Comparison of ENCODE assay signal across 25 cellular contexts in genomic region chr16:3734758-3735221, GRCh38. TPM values are rescaled to one million over a fixed set of nuclear protein-coding genes. Genes with fewer than 3 reads are reported as not detected.
DNase-seq lines count a peak whose midpoint lies in the region; ATAC-seq and TF ChIP-seq lines count a peak whose summit lies in the region.
"Had no signal": no experiment of that assay in that cellular context is flagged by ENCODE, and none has a peak within 500 bp of the region (broad histone marks: within the 10 kb centered on the region; RNA-seq: fewer than 3 reads in every experiment).

No MANE protein-coding gene starts in this region.

- H3K4me1 ChIP-seq in DND-41 (ENCODE audit: insufficient read depth, low read length) = no peaks in the 10 kb centered on the region
- H3K4me1 ChIP-seq: esophagus squamous epithelium, gastrocnemius medialis had no signal

- H2AFZ ChIP-seq in DND-41 (ENCODE audit: low read depth, low read length) = no peak overlapping the region

- no peaks in the 10 kb centered on the region for H3K27me3 ChIP-seq in DND-41 (ENCODE audit: insufficient read depth, low read length, poor library complexity)
- H3K27me3 ChIP-seq: esophagus squamous epithelium, gastrocnemius medialis had no signal

- H3K4me3 Mint-ChIP-seq in activated T-helper 1 cell treated with anti-CD3 and anti-CD28 coated beads, Interleukin-12 subunit alpha, Interleukin-12 subunit beta, Interleukin-2, Interleukin-4 antibody, amounts not matched to agents 30 ng/mL and 10 ng/mL and 1 ng/mL, durations not matched to agents 14 hours and 24 hours and 36 hours = no peak overlapping the region
- H3K4me3 Mint-ChIP-seq: activated T-cell treated with anti-CD3 and anti-CD28 coated beads, Interleukin-2, amount 50 U/mL, for 4 hours had no signal

- H3K4me2 ChIP-seq in DND-41 (ENCODE audit: insufficient read depth, low read length) = no peak overlapping the region

- H3K4me1 Mint-ChIP-seq in activated T-helper 1 cell treated with anti-CD3 and anti-CD28 coated beads, Interleukin-12 subunit alpha, Interleukin-12 subunit beta, Interleukin-2, Interleukin-4 antibody, amounts not matched to agents 30 ng/mL and 10 ng/mL and 1 ng/mL, durations not matched to agents 14 hours and 24 hours and 36 hours (ENCODE audit: low read depth) = no peaks in the 10 kb centered on the region

- no peaks in the 10 kb centered on the region for H3K27me3 Mint-ChIP-seq in activated T-helper 1 cell treated with anti-CD3 and anti-CD28 coated beads, Interleukin-12 subunit alpha, Interleukin-12 subunit beta, Interleukin-2, Interleukin-4 antibody, amounts not matched to agents 30 ng/mL and 10 ng/mL and 1 ng/mL, durations not matched to agents 14 hours and 24 hours and 36 hours (ENCODE audit: insufficient read depth)

- no peak overlapping the region for H3K4me3 ChIP-seq in DND-41 (ENCODE audit: low read depth in 1 of 2, low read length in 2 of 2)
- H3K4me3 ChIP-seq: esophagus squamous epithelium, gastrocnemius medialis had no signal

- H3K9me3 Mint-ChIP-seq in activated T-helper 1 cell treated with anti-CD3 and anti-CD28 coated beads, Interleukin-12 subunit alpha, Interleukin-12 subunit beta, Interleukin-2, Interleukin-4 antibody, amounts not matched to agents 30 ng/mL and 10 ng/mL and 1 ng/mL, durations not matched to agents 14 hours and 24 hours and 36 hours = no peaks in the 10 kb centered on the region
- H3K9me3 Mint-ChIP-seq: activated T-cell treated with anti-CD3 and anti-CD28 coated beads, Interleukin-2, amount 50 U/mL, for 4 hours had no signal

- peak overlapping the region; percentile 70 for H3K27ac Mint-ChIP-seq in activated T-helper 1 cell treated with anti-CD3 and anti-CD28 coated beads, Interleukin-12 subunit alpha, Interleukin-12 subunit beta, Interleukin-2, Interleukin-4 antibody, amounts not matched to agents 30 ng/mL and 10 ng/mL and 1 ng/mL, durations not matched to agents 14 hours and 24 hours and 36 hours

- peaks cover 92% of the 10 kb centered on the region for H3K36me3 ChIP-seq in DND-41 (ENCODE audit: insufficient read depth, low read length)

- H3K9ac ChIP-seq in DND-41 (ENCODE audit: low read depth, low read length) = no peak overlapping the region

- H3K9me3 ChIP-seq in DND-41 (ENCODE audit: insufficient read depth, low read length, severe bottlenecking) = no peaks in the 10 kb centered on the region
- H3K9me3 ChIP-seq: esophagus squamous epithelium, gastrocnemius medialis had no signal

- H4K20me1 ChIP-seq in DND-41 (ENCODE audit: insufficient read depth, low read length) = peaks cover 34% of the 10 kb centered on the region

- 0 out of 3 replicates have a peak, but pooled peaks have one; percentile 22 for ATAC-seq in DND-41 (ENCODE audit: insufficient read depth, low read depth)
- no peak for ATAC-seq in GM21737 (IDR thresholded peaks at IDR 0.05; ENCODE audit: unreplicated experiment)
- ATAC-seq in GM18909 (IDR thresholded peaks at IDR 0.05; ENCODE audit: poor library complexity, unreplicated experiment) = no peak
- ATAC-seq: activated T-cell treated with anti-CD3 and anti-CD28 coated beads, Interleukin-2, amount 50 U/mL, for 4 hours; gastrocnemius medialis; Panc1 had no signal

- DNase-seq in DND-41 (no peak), head of caudate nucleus (peak in 27 of 42 donors; percentile 13 to 74 (median 43)), putamen (ENCODE audit: low spot score) (peak; percentile 7), OCI-M2 (lab: John Stamatoyannopoulos, UW; ENCODE audit: unreplicated experiment) (no peak), NCI-H510A (lab: John Stamatoyannopoulos, UW) (no peak)
- no peak for DNase-seq in activated T-helper 1 cell treated with anti-CD3 and anti-CD28 coated beads, Interleukin-12 subunit alpha, Interleukin-12 subunit beta, Interleukin-2, Interleukin-4 antibody, amounts not matched to agents 30 ng/mL and 10 ng/mL and 1 ng/mL, durations not matched to agents 14 hours and 24 hours and 36 hours (ENCODE audit: low spot score)
- DNase-seq: activated CD4-positive, alpha-beta T cell treated with anti-CD3 and anti-CD28 coated beads for 4 hours; activated CD8-positive, alpha-beta memory T cell treated with anti-CD3 and anti-CD28 coated beads for 24 hours; activated T-cell treated with anti-CD3 and anti-CD28 coated beads, Interleukin-2, amount 50 U/mL, for 4 hours; effector memory CD4-positive, alpha-beta T cell; esophagus squamous epithelium; gastrocnemius medialis; hippocampal formation; mesendoderm; NCI-H187 treated with DMSO at 0.1 percent for 48 hours; NCI-H526; SHP77; small intestine; stimulated activated CD4-positive, alpha-beta T cell treated with anti-CD3 and anti-CD28 coated beads, Interleukin-1b, Interleukin-23, amount 100 ng/mL, for 48 hours; trophoblast cell had no signal

- no peaks in the 10 kb centered on the region for H3K79me2 ChIP-seq in DND-41 (ENCODE audit: insufficient read depth, low read length)

- intact Hi-C loops in activated T-helper 1 cell treated with anti-CD3 and anti-CD28 coated beads, Interleukin-12 subunit alpha, Interleukin-12 subunit beta, Interleukin-2, Interleukin-4 antibody, amounts not matched to agents 30 ng/mL and 10 ng/mL and 1 ng/mL, durations not matched to agents 14 hours and 24 hours and 36 hours (cut with micrococcal nuclease) = no loop called here
- intact Hi-C loops in head of caudate nucleus (cut with DNase I) = no loop called here

- TF ChIP-seq CTCF in DND-41 (IDR thresholded peaks at IDR 0.05; ENCODE audit: borderline replicate concordance, extremely low read depth, low read length, poor library complexity, severe bottlenecking) = no peak

- no peak overlapping the region for H3K27ac ChIP-seq in DND-41 (ENCODE audit: low read length)
- H3K27ac ChIP-seq: C4-2B, esophagus squamous epithelium, gastrocnemius medialis, VCaP had no signal

- peaks cover 55% of the 10 kb centered on the region for H3K36me3 Mint-ChIP-seq in activated T-helper 1 cell treated with anti-CD3 and anti-CD28 coated beads, Interleukin-12 subunit alpha, Interleukin-12 subunit beta, Interleukin-2, Interleukin-4 antibody, amounts not matched to agents 30 ng/mL and 10 ng/mL and 1 ng/mL, durations not matched to agents 14 hours and 24 hours and 36 hours (ENCODE audit: low read depth)

RNA-seq across cellular contexts. Expression of gene TRAP1, which starts 17.5 kb away (rescaled TPM):
- total RNA-seq in activated T-helper 1 cell treated with anti-CD3 and anti-CD28 coated beads, Interleukin-12 subunit alpha, Interleukin-12 subunit beta, Interleukin-2, Interleukin-4 antibody, amounts not matched to agents 30 ng/mL and 10 ng/mL and 1 ng/mL, durations not matched to agents 14 hours and 24 hours and 36 hours = 351 and 353 TPM in 2 replicates

Comparison
In these comparisons a context has a peak if more than half of its experiments do, and no peak if none do; other contexts are left out.
1. DNase-seq: peak in head of caudate nucleus (27 of 42) and putamen (single experiment); none in DND-41 (single experiment), activated T-helper 1 cell treated with anti-CD3 and anti-CD28 coated beads, Interleukin-12 subunit alpha, Interleukin-12 subunit beta, Interleukin-2, Interleukin-4 antibody, amounts not matched to agents 30 ng/mL and 10 ng/mL and 1 ng/mL, durations not matched to agents 14 hours and 24 hours and 36 hours (single experiment), OCI-M2 (single experiment) and NCI-H510A (single experiment).